In genomic region chr15:93831641-93832040, GRCh38 we compare ENCODE assay signal across 14 cellular contexts.
A peak's percentile ranks its signal among the peaks of the same experiment; 100 is the strongest.
DNase-seq lines count a peak whose midpoint lies in the region; ATAC-seq and TF ChIP-seq lines count a peak whose summit lies in the region.
"Had no signal": no experiment of that assay in that cellular context is flagged by ENCODE, and none has a peak within 500 bp of the region (broad histone marks: within the 10 kb centered on the region; RNA-seq: fewer than 3 reads in every experiment).

No MANE protein-coding gene starts in this region.

- no peak overlapping the region for H2AFZ ChIP-seq in mammary epithelial cell (ENCODE audit: low read depth, low read length)

- intact Hi-C loops in mammary epithelial cell (cut with micrococcal nuclease), result loop anchor here (2.0 kb wide), 1 partner anchor 343 kb away; no protein-coding TSS in a partner anchor
- intact Hi-C loops in ovary (cut with DNase I), result no loop called here
- intact Hi-C loops in Right ventricle myocardium superior (cut with DNase I), result no loop called here

- H3K9me3 ChIP-seq in mammary epithelial cell (replicated peaks; ENCODE audit: insufficient read depth, low read length) (no peaks in the 10 kb centered on the region), ovary (no peaks in the 10 kb centered on the region)
- H3K9me3 ChIP-seq: BE2C, Caco-2 had no signal

- BruUV-seq in mammary epithelial cell (replicated peaks; lab: Mats Ljungman, UMichigan), result no TSS peak

- H3K36me3 ChIP-seq in mammary epithelial cell (ENCODE audit: insufficient read depth, low read length) (no peaks in the 10 kb centered on the region), ovary (no peaks in the 10 kb centered on the region)
- H3K36me3 ChIP-seq: BE2C had no signal

- TF ChIP-seq EP300 in ovary (IDR thresholded peaks at IDR 0.05), result no peak

- no peak for TF ChIP-seq POLR2A in ovary (IDR thresholded peaks at IDR 0.05)

- no peaks in the 10 kb centered on the region for H4K20me1 ChIP-seq in mammary epithelial cell (ENCODE audit: insufficient read depth, low read length)

- WGBS in mammary epithelial cell (ENCODE audit: low coverage, missing lambda C conversion rate), result no CpG with 5 or more reads among the region's 1 CpG
- WGBS in ovary, 3 donors, result 52 to 59% (median 59%) methylated on average over 1 of the region's 1 CpG

- H3K27me3 ChIP-seq in mammary epithelial cell (ENCODE audit: insufficient read depth, low read length) (no peaks in the 10 kb centered on the region), foreskin keratinocyte (no peaks in the 10 kb centered on the region), ovary (no peaks in the 10 kb centered on the region)
- H3K27me3 ChIP-seq: BE2C had no signal

- peaks cover 41% of the 10 kb centered on the region for H3K4me1 ChIP-seq in mammary epithelial cell (ENCODE audit: insufficient read depth, low read length)
- H3K4me1 ChIP-seq in foreskin keratinocyte, result peaks cover 24% of the 10 kb centered on the region
- H3K4me1 ChIP-seq in ovary (ENCODE audit: insufficient read depth), result peaks cover 5% of the 10 kb centered on the region

- H3K4me2 ChIP-seq in mammary epithelial cell (ENCODE audit: insufficient read depth, low read depth, low read length), result no peak overlapping the region

- no peak for ATAC-seq in foreskin keratinocyte
- ATAC-seq in HG03342 (IDR thresholded peaks at IDR 0.05; ENCODE audit: unreplicated experiment), result no peak
- no peak for ATAC-seq in Right ventricle myocardium superior (ENCODE audit: poor library complexity)

- dilution Hi-C loops in mammary epithelial cell (cut with HindIII; ENCODE audit: low sequenced_read_pairs), result loop anchor here (5.0 kb wide), 1 partner anchor 54 kb away; no protein-coding TSS in a partner anchor

- H3K4me3 ChIP-seq in mammary epithelial cell (replicated peaks in 1 of 3; ENCODE audit: insufficient read depth in 1 of 3, low read depth in 2 of 3, low read length in 3 of 3) (no peak overlapping the region), ovary (no peak overlapping the region)

- in situ Hi-C loops in mammary epithelial cell (cut with MboI; ENCODE audit: low sequenced_read_pairs in 2 of 2), result no loop called here

- peak overlapping the region; percentile 38 for H3K27ac ChIP-seq in mammary epithelial cell (ENCODE audit: insufficient read depth, low read depth, low read length)
- H3K27ac ChIP-seq in epithelial cell of prostate, result peak overlapping the region; percentile 93
- peak overlapping the region; percentile 90 for H3K27ac ChIP-seq in foreskin keratinocyte
- no peak overlapping the region for H3K27ac ChIP-seq in ovary
- H3K27ac ChIP-seq: HL-60 had no signal

- no peaks in the 10 kb centered on the region for H3K79me2 ChIP-seq in mammary epithelial cell (ENCODE audit: insufficient read depth, low read length)

- DNase-seq in mammary epithelial cell (peak; percentile 71), epithelial cell of prostate (ENCODE audit: low read depth, low spot score) (peak; percentile 80), foreskin keratinocyte (peak; percentile 63 to 86), ovary (no peak), CD1c-positive myeloid dendritic cell (ENCODE audit: extremely low spot score) (no peak), Right ventricle myocardium superior (no peak)
- DNase-seq: ACHN; BE2C; C1 segment of cervical spinal cord; Caco-2; CD4-positive, alpha-beta T cell; H9 had no signal

- H3K9ac ChIP-seq in mammary epithelial cell (ENCODE audit: insufficient read depth, low read length), result no peak overlapping the region

- CTCF ChIA-PET in mammary epithelial cell (lab: Charles Lee; ENCODE audit: low non-redundant PET), result no interaction called here

- TF ChIP-seq CTCF in mammary epithelial cell (conservative IDR thresholded peaks at IDR 0.05 in 1 of 2, IDR thresholded peaks at IDR 0.05 in 1 of 2; ENCODE audit: extremely low read depth in 1 of 2, insufficient read depth in 1 of 2, low read depth in 1 of 2, low read length in 2 of 2) (no peak), foreskin keratinocyte (conservative IDR thresholded peaks at IDR 0.05) (no peak), ovary (IDR thresholded peaks at IDR 0.05) (no peak)

Comparison
In these comparisons a context has a peak if more than half of its experiments do, and no peak if none do; other contexts are left out.
1. DNase-seq: peak in mammary epithelial cell (single experiment), epithelial cell of prostate (single experiment) and foreskin keratinocyte (2 of 2); none in ovary (0 of 5), CD1c-positive myeloid dendritic cell (single experiment) and Right ventricle myocardium superior (single experiment).
2. H3K27ac ChIP-seq: peak in mammary epithelial cell (single experiment), epithelial cell of prostate (single experiment) and foreskin keratinocyte (single experiment); none in ovary (0 of 2).